ENCODE assay signal across 8 cellular contexts in genomic region chr3:14329116-14329830, GRCh38.
A peak's percentile ranks its signal among the peaks of the same experiment; 100 is the strongest.
DNase-seq lines count a peak whose midpoint lies in the region; ATAC-seq and TF ChIP-seq lines count a peak whose summit lies in the region.

No MANE protein-coding gene starts in this region.

- no peaks in the 10 kb centered on the region for H3K36me3 ChIP-seq in mesendoderm (ENCODE audit: control insufficient read depth, insufficient read depth, low read length)

- no peak overlapping the region for H2BK120ac ChIP-seq in mesendoderm (ENCODE audit: low read depth, low read length)

- no peaks in the 10 kb centered on the region for H3K27me3 ChIP-seq in mesendoderm (ENCODE audit: insufficient read depth, low read length, poor library complexity)

- no peak overlapping the region for H2BK5ac ChIP-seq in mesendoderm (ENCODE audit: low read length)

- no peaks in the 10 kb centered on the region for H3K9me3 Mint-ChIP-seq in activated CD4-positive, alpha-beta T cell treated with anti-CD3 and anti-CD28 coated beads, Interleukin-2, amount 10 ng/mL, durations not matched to agents 7 days and 5 days

- no peak overlapping the region for H3K23ac ChIP-seq in mesendoderm (ENCODE audit: low read length)

- no peak overlapping the region for H4K5ac ChIP-seq in mesendoderm (ENCODE audit: low read length)

- no peaks in the 10 kb centered on the region for H3K4me1 ChIP-seq in mesendoderm (ENCODE audit: control insufficient read depth, low read depth, low read length)

- in situ Hi-C loops in astrocyte of the cerebellum (cut with HindIII; ENCODE audit: low sequenced_read_pairs): no loop called here

- H3K56ac ChIP-seq in mesendoderm (ENCODE audit: low read length): no peak overlapping the region

- no peaks in the 10 kb centered on the region for H3K4me1 Mint-ChIP-seq in activated CD4-positive, alpha-beta T cell treated with anti-CD3 and anti-CD28 coated beads, Interleukin-2, amount 10 ng/mL, durations not matched to agents 7 days and 5 days

- no peaks in the 10 kb centered on the region for H3K79me2 ChIP-seq in mesendoderm (ENCODE audit: control insufficient read depth, insufficient read depth, low read length)

- H3K4me3 ChIP-seq in astrocyte of the cerebellum (ENCODE audit: low read depth, low read length) (no peak overlapping the region), mesendoderm (ENCODE audit: low read length) (no peak overlapping the region)

- H3K79me1 ChIP-seq in mesendoderm (ENCODE audit: low read length): no peaks in the 10 kb centered on the region

- H3K4ac ChIP-seq in mesendoderm (ENCODE audit: low read depth, low read length): no peak overlapping the region

- peaks cover 12% of the 10 kb centered on the region for H3K27me3 Mint-ChIP-seq in activated CD4-positive, alpha-beta T cell treated with anti-CD3 and anti-CD28 coated beads, Interleukin-2, amount 10 ng/mL, durations not matched to agents 7 days and 5 days

- POLR2A ChIA-PET in activated CD4-positive, alpha-beta T cell treated with anti-CD3 and anti-CD28 coated beads, Interleukin-2, amount 10 ng/mL, durations not matched to agents 7 days and 5 days (lab: Charles Lee): interaction anchor here (0.6 kb wide), 1 partner anchor 169 kb away, joined by 7 read pairs; no protein-coding TSS in a partner anchor

- no peak overlapping the region for H2BK15ac ChIP-seq in mesendoderm (replicated peaks; ENCODE audit: low read depth)

- no peak for ATAC-seq in GM18519 (IDR thresholded peaks at IDR 0.05; ENCODE audit: low FRiP score, unreplicated experiment)

- no peak overlapping the region for H3K9ac ChIP-seq in mesendoderm (ENCODE audit: low read length)

- no peak overlapping the region for H3K27ac Mint-ChIP-seq in activated CD4-positive, alpha-beta T cell treated with anti-CD3 and anti-CD28 coated beads, Interleukin-2, amount 10 ng/mL, durations not matched to agents 7 days and 5 days

- H3K4me2 ChIP-seq in mesendoderm (ENCODE audit: low read length): no peak overlapping the region

- no peak for TF ChIP-seq CTCF in astrocyte of the cerebellum (IDR thresholded peaks at IDR 0.05; ENCODE audit: low read depth, low read length, missing control alignments)

- peak overlapping the region; percentile 15 for H3K18ac ChIP-seq in mesendoderm (ENCODE audit: low read length)

- DNase-seq in EL: peak; percentile 12
- DNase-seq in NCI-H2081 (lab: John Stamatoyannopoulos, UW): peak; percentile 50 to 89
- peak; percentile 64 for DNase-seq in astrocyte of the cerebellum (ENCODE audit: low read depth)
- peak; percentile 90 for DNase-seq in mesendoderm
- DNase-seq in SK-N-DZ (ENCODE audit: low spot score): no peak
- no peak for DNase-seq in activated CD4-positive, alpha-beta T cell treated with anti-CD3 and anti-CD28 coated beads, Interleukin-2, amount 10 ng/mL, durations not matched to agents 7 days and 5 days
- no peak for DNase-seq in amniotic stem cell (lab: John Stamatoyannopoulos, UW)

- CTCF ChIA-PET in activated CD4-positive, alpha-beta T cell treated with anti-CD3 and anti-CD28 coated beads, Interleukin-2, amount 10 ng/mL, durations not matched to agents 7 days and 5 days (lab: Charles Lee): interaction anchor here (1.1 kb wide), 1 partner anchor 11 kb away, joined by 7 read pairs; no protein-coding TSS in a partner anchor

- H3K27ac ChIP-seq in mesendoderm (ENCODE audit: low read depth, low read length): no peak overlapping the region

- H2AK5ac ChIP-seq in mesendoderm (ENCODE audit: low read length): no peak overlapping the region

- no CpG with 5 or more reads among the region's 11 CpGs for WGBS in mesendoderm (ENCODE audit: extremely low coverage, insufficient coverage, low lambda C conversion rate)

- no peaks in the 10 kb centered on the region for H3K36me3 Mint-ChIP-seq in activated CD4-positive, alpha-beta T cell treated with anti-CD3 and anti-CD28 coated beads, Interleukin-2, amount 10 ng/mL, durations not matched to agents 7 days and 5 days (ENCODE audit: low read depth)

- H3K4me3 Mint-ChIP-seq in activated CD4-positive, alpha-beta T cell treated with anti-CD3 and anti-CD28 coated beads, Interleukin-2, amount 10 ng/mL, durations not matched to agents 7 days and 5 days: no peak overlapping the region

- H4K8ac ChIP-seq in mesendoderm (ENCODE audit: low read depth, low read length): no peak overlapping the region

Comparison
In these comparisons a context has a peak if more than half of its experiments do, and no peak if none do; other contexts are left out.
1. DNase-seq: peak in EL (single experiment), NCI-H2081 (2 of 2), astrocyte of the cerebellum (single experiment) and mesendoderm (single experiment); none in SK-N-DZ (single experiment), activated CD4-positive, alpha-beta T cell treated with anti-CD3 and anti-CD28 coated beads, Interleukin-2, amount 10 ng/mL, durations not matched to agents 7 days and 5 days (single experiment) and amniotic stem cell (single experiment).